ENCODE assay signal across 9 cellular contexts in genomic region chrX:37846141-37846540, GRCh38. TPM values are rescaled to one million over a fixed set of nuclear protein-coding genes. Genes with fewer than 3 reads are reported as not detected.
DNase-seq lines count a peak whose midpoint lies in the region; ATAC-seq and TF ChIP-seq lines count a peak whose summit lies in the region.
"Had no signal": no experiment of that assay in that cellular context is flagged by ENCODE, and none has a peak within 500 bp of the region (broad histone marks: within the 10 kb centered on the region; RNA-seq: fewer than 3 reads in every experiment).

No MANE protein-coding gene starts in this region.

- no peak for TF ChIP-seq CTCF in SK-N-SH (IDR thresholded peaks at IDR 0.05)
- TF ChIP-seq CTCF in fibroblast of lung (conservative IDR thresholded peaks at IDR 0.05 in 1 of 2, IDR thresholded peaks at IDR 0.05 in 1 of 2; ENCODE audit: low read depth in 1 of 2, low read length in 2 of 2): no peak
- TF ChIP-seq CTCF in GM20000 (IDR thresholded peaks at IDR 0.05; ENCODE audit: extremely low read depth, missing control alignments): no peak

- peak overlapping the region; percentile 77 for H3K4me3 Mint-ChIP-seq in activated CD8-positive, alpha-beta T cell treated with anti-CD3 and anti-CD28 coated beads, Interleukin-2, amount 10 ng/mL, durations not matched to agents 7 days and 5 days
- peak overlapping the region; percentile 79 for H3K4me3 Mint-ChIP-seq in stimulated activated memory B cell treated with anti-CD40 and anti-IgM and Interleukin-4, amounts not matched to agents 10 μg/mL and 1 μg/mL and 100 μg/mL, for 72 hours

- H3K79me2 ChIP-seq in SK-N-SH (ENCODE audit: insufficient read depth) (no peaks in the 10 kb centered on the region; the same call in 1 of the 2 replicates), fibroblast of lung (ENCODE audit: control insufficient read depth, insufficient read depth, low read length) (no peaks in the 10 kb centered on the region)

- H3K36me3 ChIP-seq in SK-N-SH (replicated peaks in 1 of 2; ENCODE audit: control insufficient read depth in 1 of 2, insufficient read depth in 2 of 2, low read length in 1 of 2) (peaks cover 0 to 4% of the 10 kb centered on the region in 2 experiments), fibroblast of lung (ENCODE audit: control insufficient read depth, insufficient read depth, low read length) (no peaks in the 10 kb centered on the region)

- no peak for ATAC-seq in SK-N-SH treated with all-trans-retinoic acid at 6 μM for 48 hours
- ATAC-seq in activated CD8-positive, alpha-beta T cell treated with anti-CD3 and anti-CD28 coated beads, Interleukin-2, amount 10 ng/mL, durations not matched to agents 7 days and 5 days: peak; percentile 34
- no peak for ATAC-seq in stimulated activated memory B cell treated with anti-CD40 and anti-IgM and Interleukin-4, amounts not matched to agents 10 μg/mL and 1 μg/mL and 100 μg/mL, for 72 hours
- no peak for ATAC-seq in GM19455 (IDR thresholded peaks at IDR 0.05; ENCODE audit: unreplicated experiment)

- WGBS in SK-N-SH (ENCODE audit: low lambda C conversion rate): 37% methylated on average over 3 of the region's 3 CpGs

- H3K9me3 ChIP-seq in SK-N-SH (no peaks in the 10 kb centered on the region), fibroblast of lung (ENCODE audit: control insufficient read depth, insufficient read depth, low read depth, low read length) (no peaks in the 10 kb centered on the region)
- H3K9me3 ChIP-seq: heart left ventricle had no signal

- no peaks in the 10 kb centered on the region for H3K9me3 Mint-ChIP-seq in activated CD8-positive, alpha-beta T cell treated with anti-CD3 and anti-CD28 coated beads, Interleukin-2, amount 10 ng/mL, durations not matched to agents 7 days and 5 days (ENCODE audit: insufficient read depth)
- H3K9me3 Mint-ChIP-seq in stimulated activated memory B cell treated with anti-CD40 and anti-IgM and Interleukin-4, amounts not matched to agents 10 μg/mL and 1 μg/mL and 100 μg/mL, for 72 hours: no peaks in the 10 kb centered on the region

- H3K27ac Mint-ChIP-seq in activated CD8-positive, alpha-beta T cell treated with anti-CD3 and anti-CD28 coated beads, Interleukin-2, amount 10 ng/mL, durations not matched to agents 7 days and 5 days: peak overlapping the region; percentile 66
- H3K27ac Mint-ChIP-seq in stimulated activated memory B cell treated with anti-CD40 and anti-IgM and Interleukin-4, amounts not matched to agents 10 μg/mL and 1 μg/mL and 100 μg/mL, for 72 hours: peak overlapping the region; percentile 84

- no peaks in the 10 kb centered on the region for H3K27me3 Mint-ChIP-seq in activated CD8-positive, alpha-beta T cell treated with anti-CD3 and anti-CD28 coated beads, Interleukin-2, amount 10 ng/mL, durations not matched to agents 7 days and 5 days (ENCODE audit: low read depth)
- no peaks in the 10 kb centered on the region for H3K27me3 Mint-ChIP-seq in stimulated activated memory B cell treated with anti-CD40 and anti-IgM and Interleukin-4, amounts not matched to agents 10 μg/mL and 1 μg/mL and 100 μg/mL, for 72 hours

- peaks cover 6% of the 10 kb centered on the region for H3K36me3 Mint-ChIP-seq in activated CD8-positive, alpha-beta T cell treated with anti-CD3 and anti-CD28 coated beads, Interleukin-2, amount 10 ng/mL, durations not matched to agents 7 days and 5 days (ENCODE audit: low read depth)
- H3K36me3 Mint-ChIP-seq in stimulated activated memory B cell treated with anti-CD40 and anti-IgM and Interleukin-4, amounts not matched to agents 10 μg/mL and 1 μg/mL and 100 μg/mL, for 72 hours: peaks cover 3% of the 10 kb centered on the region

- no peaks in the 10 kb centered on the region for H4K20me1 ChIP-seq in SK-N-SH (ENCODE audit: insufficient read depth)
- H4K20me1 ChIP-seq in fibroblast of lung (ENCODE audit: control insufficient read depth, extremely low read depth, insufficient read depth, low read length): no peaks in the 10 kb centered on the region

- no peak overlapping the region for H3K27ac ChIP-seq in SK-N-SH (ENCODE audit: low read depth in 2 of 2, low read length in 1 of 2)
- H3K27ac ChIP-seq in fibroblast of lung (ENCODE audit: insufficient read depth, low read length): no peak overlapping the region

- H3K4me1 ChIP-seq in SK-N-SH (ENCODE audit: control insufficient read depth in 1 of 2, insufficient read depth in 2 of 2, low read depth in 1 of 2, low read length in 1 of 2): no peaks in the 10 kb centered on the region; a peak in 1 of 4 replicates
- no peaks in the 10 kb centered on the region for H3K4me1 ChIP-seq in fibroblast of lung (ENCODE audit: control insufficient read depth, extremely low read depth, insufficient read depth, low read length)

- no peak for TF ChIP-seq EP300 in SK-N-SH (IDR thresholded peaks at IDR 0.05; ENCODE audit: borderline replicate concordance in 1 of 2, low read depth in 1 of 2, low read length in 1 of 2)

- no peaks in the 10 kb centered on the region for H3F3A ChIP-seq in SK-N-SH (replicated peaks; ENCODE audit: insufficient read depth)

- H3K27me3 ChIP-seq in SK-N-SH (ENCODE audit: insufficient read depth) (no peaks in the 10 kb centered on the region), fibroblast of lung (ENCODE audit: control insufficient read depth, insufficient read depth, low read length) (no peaks in the 10 kb centered on the region)
- H3K27me3 ChIP-seq: heart left ventricle had no signal

- no peak overlapping the region for H2AFZ ChIP-seq in SK-N-SH (ENCODE audit: low read depth)
- H2AFZ ChIP-seq in fibroblast of lung (ENCODE audit: low read length): no peak overlapping the region

- H3K4me3 ChIP-seq in SK-N-SH (ENCODE audit: low read depth in 2 of 2, low read length in 1 of 2) (peak overlapping the region in 1 of 2 experiments; percentile 66; a peak in 2 of 4 replicates), fibroblast of lung (replicated peaks in 1 of 4; ENCODE audit: control extremely low read depth in 1 of 4, insufficient read depth in 1 of 4, low read depth in 3 of 4, low read length in 4 of 4) (peak overlapping the region; percentile 58 to 71 (median 68))

- no peak for DNase-seq in SK-N-SH
- peak; percentile 20 for DNase-seq in activated CD8-positive, alpha-beta T cell treated with anti-CD3 and anti-CD28 coated beads, Interleukin-2, amount 10 ng/mL, durations not matched to agents 7 days and 5 days
- DNase-seq in fibroblast of lung (ENCODE audit: low read depth in 2 of 2): peak in 1 of 2 donors; percentile 36
- no peak for DNase-seq in NCI-H1105 treated with DMSO at 0.1 percent for 48 hours (lab: John Stamatoyannopoulos, UW)
- no peak for DNase-seq in GM20000 (ENCODE audit: low spot score)

- H3K9me2 ChIP-seq in SK-N-SH: no peaks in the 10 kb centered on the region

- no peak for TF ChIP-seq RAD21 in SK-N-SH (IDR thresholded peaks at IDR 0.05; ENCODE audit: low read length)

- peak overlapping the region; percentile 77 for H3K4me2 ChIP-seq in SK-N-SH
- H3K4me2 ChIP-seq in fibroblast of lung (ENCODE audit: extremely low read depth, insufficient read depth, low read length): peak overlapping the region; percentile 58

- peaks cover 28% of the 10 kb centered on the region for H3K4me1 Mint-ChIP-seq in activated CD8-positive, alpha-beta T cell treated with anti-CD3 and anti-CD28 coated beads, Interleukin-2, amount 10 ng/mL, durations not matched to agents 7 days and 5 days (ENCODE audit: low read depth)
- H3K4me1 Mint-ChIP-seq in stimulated activated memory B cell treated with anti-CD40 and anti-IgM and Interleukin-4, amounts not matched to agents 10 μg/mL and 1 μg/mL and 100 μg/mL, for 72 hours: peaks cover 5% of the 10 kb centered on the region

- CTCF ChIA-PET in SK-N-SH (lab: Yijun Ruan, JAX): no interaction called here
- CTCF ChIA-PET in activated CD8-positive, alpha-beta T cell treated with anti-CD3 and anti-CD28 coated beads, Interleukin-2, amount 10 ng/mL, durations not matched to agents 7 days and 5 days (lab: Charles Lee): interaction anchor here (1.1 to 1.4 kb wide), 3 partner anchors 20 to 102 kb away, joined by 3 to 7 read pairs (median 4); no protein-coding TSS in a partner anchor

- H3K9ac ChIP-seq in SK-N-SH: peak overlapping the region; percentile 77; the same call in 1 of the 2 replicates
- H3K9ac ChIP-seq in fibroblast of lung (ENCODE audit: insufficient read depth, low read length): no peak overlapping the region

- POLR2A ChIA-PET in SK-N-SH (lab: Yijun Ruan, JAX): no interaction called here
- POLR2A ChIA-PET in activated CD8-positive, alpha-beta T cell treated with anti-CD3 and anti-CD28 coated beads, Interleukin-2, amount 10 ng/mL, durations not matched to agents 7 days and 5 days (lab: Charles Lee): no interaction called here

TF ChIP-seq in SK-N-SH, 30 proteins besides CTCF, POLR2A, EP300 and RAD21 (continues in another document):
- TF ChIP-seq, protein P1, sequence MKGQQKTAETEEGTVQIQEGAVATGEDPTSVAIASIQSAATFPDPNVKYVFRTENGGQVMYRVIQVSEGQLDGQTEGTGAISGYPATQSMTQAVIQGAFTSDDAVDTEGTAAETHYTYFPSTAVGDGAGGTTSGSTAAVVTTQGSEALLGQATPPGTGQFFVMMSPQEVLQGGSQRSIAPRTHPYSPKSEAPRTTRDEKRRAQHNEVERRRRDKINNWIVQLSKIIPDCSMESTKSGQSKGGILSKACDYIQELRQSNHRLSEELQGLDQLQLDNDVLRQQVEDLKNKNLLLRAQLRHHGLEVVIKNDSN (IDR thresholded peaks at IDR 0.05; ENCODE audit: borderline replicate concordance, low read depth): no peak
- no peak for TF ChIP-seq CHD2 (IDR thresholded peaks at IDR 0.05; ENCODE audit: low read length, partially characterized antibody)
- no peak for TF ChIP-seq SMC3 (IDR thresholded peaks at IDR 0.05; ENCODE audit: low read depth, low read length)

TF ChIP-seq in SK-N-SH treated with all-trans-retinoic acid at 6 μM for 48 hours, 23 proteins besides CTCF, POLR2A, EP300 and RAD21 (continues in another document):
- TF ChIP-seq ZNF8 (CRISPR knock-in tag; IDR thresholded peaks at IDR 0.05) (no peak), GLIS3 (CRISPR knock-in tag; IDR thresholded peaks at IDR 0.05) (no peak), ZNF565 (CRISPR knock-in tag; conservative IDR thresholded peaks at IDR 0.05; ENCODE audit: low read depth) (no peak), ARNTL (CRISPR knock-in tag; IDR thresholded peaks at IDR 0.05; ENCODE audit: borderline replicate concordance, low read depth) (no peak), CSDC2 (CRISPR knock-in tag; IDR thresholded peaks at IDR 0.05) (no peak), ZFP30 (CRISPR knock-in tag; IDR thresholded peaks at IDR 0.05) (no peak), ESRRG (CRISPR knock-in tag; IDR thresholded peaks at IDR 0.05) (no peak), ISL1 (CRISPR knock-in tag; IDR thresholded peaks at IDR 0.05) (no peak)

RNA-seq across cellular contexts. Expression of gene DYNLT3, which starts 1.2 kb away (rescaled TPM):
- polyA plus RNA-seq in SK-N-SH (2012; rRNA removed) (7.3 and 10.5 TPM in 2 replicates), fibroblast of lung (40.1 and 59.9 TPM in 2 replicates)
- polyA plus RNA-seq in SK-N-SH (2012; cell fraction: cytosol; rRNA removed): 14.3 and 18.8 TPM in 2 replicates
- 1.5 and 4.1 TPM in 2 replicates for polyA plus RNA-seq in SK-N-SH (2012; cell fraction: nucleus; rRNA removed)
- total RNA-seq in activated CD8-positive, alpha-beta T cell treated with anti-CD3 and anti-CD28 coated beads, Interleukin-2, amount 10 ng/mL, durations not matched to agents 7 days and 5 days: 10 to 100 TPM; 15.8 to 16.1 TPM
- total RNA-seq in fibroblast of lung: 35.7 and 80.6 TPM in 2 replicates
- 35.9 and 48.2 TPM in 2 replicates for polyA plus RNA-seq in fibroblast of lung (2012)
- polyA minus RNA-seq in fibroblast of lung (ENCODE audit: low replicate concordance): 1.2 and 12.3 TPM in 2 replicates
